Comparison of ENCODE assay signal across 14 cellular contexts in genomic region chr7:7783001-7783400, GRCh38.
"Had no signal": no experiment of that assay in that cellular context is flagged by ENCODE, and none has a peak within 500 bp of the region (broad histone marks: within the 10 kb centered on the region; RNA-seq: fewer than 3 reads in every experiment).

No MANE protein-coding gene starts in this region.

- H3K9me3 Mint-ChIP-seq: neural progenitor cell had no signal

- H2AFZ ChIP-seq: neural progenitor cell had no signal

- ATAC-seq: left lobe of liver, pancreas had no signal

- H3K27ac ChIP-seq: neural progenitor cell, pancreas, stomach, thoracic aorta had no signal

- H3K4me3 Mint-ChIP-seq: neural progenitor cell had no signal

- H3K36me3 Mint-ChIP-seq: neural progenitor cell had no signal

- H3K4me3 ChIP-seq: neural progenitor cell, pancreas, stomach, thoracic aorta had no signal

- DNase-seq: activated CD4-positive, alpha-beta T cell treated with anti-CD3 and anti-CD28 coated beads, Interleukin-2, amount 50 U/mL, for 4 hours; activated CD4-positive, CD25-positive, alpha-beta regulatory T cell treated with anti-CD3 and anti-CD28 coated beads, Interleukin-2, amount 50 U/mL, for 72 hours; activated CD8-positive, alpha-beta memory T cell treated with anti-CD3 and anti-CD28 coated beads, Interleukin-2, amount 50 U/mL, for 4 hours; activated naive CD4-positive, alpha-beta T cell treated with anti-CD3 and anti-CD28 coated beads, Interleukin-2, amount 50 U/mL, for 16 hours; islet precursor cell; midbrain; pancreas; stimulated activated CD4-positive, alpha-beta T cell treated with anti-CD3 and anti-CD28 coated beads, Interleukin-1b, Interleukin-23, amount 100 ng/mL, for 48 hours; stomach; SW 1271; T1000 had no signal

- H3K27ac Mint-ChIP-seq: neural progenitor cell had no signal

- H3K27me3 ChIP-seq: neural progenitor cell, pancreas, stomach had no signal

- H3K9me3 ChIP-seq: pancreas, stomach, thoracic aorta had no signal

- FAIRE-seq: pancreas had no signal

- H3K4me1 ChIP-seq: pancreas had no signal

- H3K36me3 ChIP-seq: neural progenitor cell, pancreas, stomach, thoracic aorta had no signal
